In genomic region chr18:78649421-78649820, GRCh38 we compare ENCODE assay signal across 18 cellular contexts.
"Had no signal": no experiment of that assay in that cellular context is flagged by ENCODE, and none has a peak within 500 bp of the region (broad histone marks: within the 10 kb centered on the region; RNA-seq: fewer than 3 reads in every experiment).

No MANE protein-coding gene starts in this region.

- DNase-seq: dermis blood vessel endothelial cell; dorsolateral prefrontal cortex; effector CD4-positive, alpha-beta T cell; effector memory CD4-positive, alpha-beta T cell; foreskin keratinocyte; glutamatergic neuron; head of caudate nucleus; heart right ventricle; hippocampal formation; left cardiac atrium; left lung; left ventricle myocardium superior; lower lobe of right lung; mesenchymal stem cell; mucosa of descending colon had no signal

- H3K4me1 Mint-ChIP-seq: mesothelial cell of epicardium had no signal

- ATAC-seq: foreskin keratinocyte, left cardiac atrium, left lung, left ventricle myocardium superior, mucosa of descending colon had no signal

- H3K9me3 ChIP-seq: lower lobe of right lung had no signal

- H3K27ac ChIP-seq: coronary artery, dorsolateral prefrontal cortex, esophagus muscularis mucosa, foreskin keratinocyte, heart right ventricle, left lung, lower lobe of right lung had no signal

- H3K27me3 ChIP-seq: esophagus muscularis mucosa, foreskin keratinocyte, left lung had no signal

- H3K36me3 ChIP-seq: esophagus muscularis mucosa, heart right ventricle, left lung, lower lobe of right lung had no signal

- H3K4me3 ChIP-seq: coronary artery, dorsolateral prefrontal cortex, esophagus muscularis mucosa, heart right ventricle, left lung, lower lobe of right lung, mucosa of descending colon had no signal

- H3K27ac Mint-ChIP-seq: mesothelial cell of epicardium had no signal

- H3K4me3 Mint-ChIP-seq: mesothelial cell of epicardium had no signal

- H3K4me1 ChIP-seq: esophagus muscularis mucosa, foreskin keratinocyte, heart right ventricle, left lung, lower lobe of right lung had no signal
